Comparison of ENCODE assay signal across 2 cellular contexts in genomic region chr2:206277503-206277902, GRCh38.
TF ChIP-seq lines count a peak whose summit lies in the region.

No MANE protein-coding gene starts in this region.

TF ChIP-seq in GM23338, 12 proteins besides CTCF, POLR2A, EP300 and RAD21 (continued from another document):
- TF ChIP-seq ZNF462 (CRISPR knock-in tag; IDR thresholded peaks at IDR 0.05) (no peak), ETS1 (IDR thresholded peaks at IDR 0.05) (no peak), STAT1 (IDR thresholded peaks at IDR 0.05; ENCODE audit: unreplicated experiment) (no peak), EZH2 (IDR thresholded peaks at IDR 0.05; ENCODE audit: low read depth, unreplicated experiment) (no peak), ZNF114 (CRISPR knock-in tag; IDR thresholded peaks at IDR 0.05) (no peak), POLR2AphosphoS5 (IDR thresholded peaks at IDR 0.05; ENCODE audit: low read depth) (no peak), REST (IDR thresholded peaks at IDR 0.05; ENCODE audit: unreplicated experiment) (no peak), EZH2phosphoT487 (IDR thresholded peaks at IDR 0.05; ENCODE audit: unreplicated experiment) (no peak), CREB1 (CRISPR knock-in tag; IDR thresholded peaks at IDR 0.05; ENCODE audit: low read depth) (no peak), NANOG (IDR thresholded peaks at IDR 0.05; ENCODE audit: borderline replicate concordance) (no peak)

TF ChIP-seq in neural cell, 6 proteins besides CTCF, POLR2A, EP300 and RAD21 (continued from another document):
- TF ChIP-seq REST (IDR thresholded peaks at IDR 0.05; ENCODE audit: borderline replicate concordance) = no peak
- no peak for TF ChIP-seq MXI1 (conservative IDR thresholded peaks at IDR 0.05; ENCODE audit: poor library complexity, severe bottlenecking)
- TF ChIP-seq TAF1 (IDR thresholded peaks at IDR 0.05; ENCODE audit: low read depth) = no peak
